17 cellular contexts compared by ENCODE assay signal in genomic region chr2:120401275-120402069, GRCh38. TPM values are rescaled to one million over a fixed set of nuclear protein-coding genes. Genes with fewer than 3 reads are reported as not detected.
DNase-seq lines count a peak whose midpoint lies in the region; ATAC-seq and TF ChIP-seq lines count a peak whose summit lies in the region.
"Had no signal": no experiment of that assay in that cellular context is flagged by ENCODE, and none has a peak within 500 bp of the region (broad histone marks: within the 10 kb centered on the region; RNA-seq: fewer than 3 reads in every experiment).

No MANE protein-coding gene starts in this region.

- H3K4me3 ChIP-seq in right cardiac atrium (ENCODE audit: low read length) = no peak overlapping the region
- H3K4me3 ChIP-seq in endodermal cell (ENCODE audit: low read length) = no peak overlapping the region

- no peaks in the 10 kb centered on the region for H3K9me3 ChIP-seq in right cardiac atrium (ENCODE audit: control insufficient read depth, low read length)
- no peaks in the 10 kb centered on the region for H3K9me3 ChIP-seq in endodermal cell (ENCODE audit: control insufficient read depth, low read length)

- H3K4me1 ChIP-seq in right cardiac atrium (ENCODE audit: control insufficient read depth, insufficient read depth, low read length) (no peaks in the 10 kb centered on the region), endodermal cell (ENCODE audit: control insufficient read depth, insufficient read depth, low read length) (no peaks in the 10 kb centered on the region)

- H3K4me3 Mint-ChIP-seq in endodermal cell = no peak overlapping the region
- H3K4me3 Mint-ChIP-seq in osteocyte (ENCODE audit: unreplicated experiment) = no peak overlapping the region
- no peak overlapping the region for H3K4me3 Mint-ChIP-seq in activated CD4-positive, alpha-beta T cell treated with anti-CD3 and anti-CD28 coated beads for 36 hours

- H3K36me3 ChIP-seq in endodermal cell (ENCODE audit: control insufficient read depth, insufficient read depth, low read length) = no peaks in the 10 kb centered on the region

- H3K27me3 Mint-ChIP-seq in endodermal cell (ENCODE audit: insufficient read depth) (peaks cover 18% of the 10 kb centered on the region), osteocyte (ENCODE audit: unreplicated experiment) (peaks cover 37% of the 10 kb centered on the region)
- peaks cover 3% of the 10 kb centered on the region for H3K27me3 Mint-ChIP-seq in activated CD4-positive, alpha-beta T cell treated with anti-CD3 and anti-CD28 coated beads for 36 hours

- no peaks in the 10 kb centered on the region for H3K36me3 Mint-ChIP-seq in endodermal cell (ENCODE audit: low read depth)
- no peaks in the 10 kb centered on the region for H3K36me3 Mint-ChIP-seq in osteocyte (ENCODE audit: unreplicated experiment)
- H3K36me3 Mint-ChIP-seq in activated CD4-positive, alpha-beta T cell treated with anti-CD3 and anti-CD28 coated beads for 36 hours (ENCODE audit: low read depth) = no peaks in the 10 kb centered on the region

- CTCF ChIA-PET in activated CD4-positive, alpha-beta T cell treated with anti-CD3 and anti-CD28 coated beads for 36 hours (lab: Charles Lee) = interaction anchor here (1.0 kb wide), 1 partner anchor 22 kb away, joined by 3 read pairs; no protein-coding TSS in a partner anchor

- ATAC-seq in right cardiac atrium (no peak), HG02840 (IDR thresholded peaks at IDR 0.05; ENCODE audit: low FRiP score, unreplicated experiment) (no peak)
- ATAC-seq in activated CD4-positive, alpha-beta T cell treated with anti-CD3 and anti-CD28 coated beads for 36 hours = no peak

- H3K4me1 Mint-ChIP-seq in endodermal cell (no peaks in the 10 kb centered on the region), osteocyte (ENCODE audit: unreplicated experiment) (peaks cover 8% of the 10 kb centered on the region)
- no peaks in the 10 kb centered on the region for H3K4me1 Mint-ChIP-seq in activated CD4-positive, alpha-beta T cell treated with anti-CD3 and anti-CD28 coated beads for 36 hours

- intact Hi-C loops in cardiac septum (cut with DNase I) = no loop called here
- intact Hi-C loops in right cardiac atrium (cut with DNase I) = no loop called here
- intact Hi-C loops in activated CD4-positive, alpha-beta T cell treated with anti-CD3 and anti-CD28 coated beads for 36 hours (cut with DNase I, micrococcal nuclease) = no loop called here

- POLR2A ChIA-PET in activated CD4-positive, alpha-beta T cell treated with anti-CD3 and anti-CD28 coated beads for 36 hours (lab: Charles Lee) = no interaction called here

- 72% methylated on average over 8 of the region's 8 CpGs for WGBS in right cardiac atrium
- 76 to 80% methylated on average over 5 to 8 of the region's 8 CpGs for WGBS in endodermal cell (ENCODE audit: insufficient coverage in 1 of 2, insufficient read length in 1 of 2), 2 experiments

- H3K27me3 ChIP-seq in right cardiac atrium (ENCODE audit: control insufficient read depth, insufficient read depth) = no peaks in the 10 kb centered on the region
- H3K27me3 ChIP-seq in endodermal cell (ENCODE audit: control insufficient read depth, insufficient read depth, low read length, poor library complexity, severe bottlenecking) = peaks cover 9% of the 10 kb centered on the region

- peak; percentile 46 for DNase-seq in cardiac septum (ENCODE audit: low spot score)
- DNase-seq in right cardiac atrium = no peak
- DNase-seq in endodermal cell = peak; percentile 74
- peak; percentile 49 for DNase-seq in osteocyte (ENCODE audit: extremely low spot score, unreplicated experiment)
- DNase-seq in activated CD4-positive, alpha-beta T cell treated with anti-CD3 and anti-CD28 coated beads for 36 hours = no peak
- no peak for DNase-seq in GF-D8 (lab: John Stamatoyannopoulos, UW)
- no peak for DNase-seq in NAMALWA (ENCODE audit: low spot score)
- DNase-seq: KG1; NCI-H1092; NCI-H1694; NCI-H2107; NCI-H226; NCI-H526; NK-92 treated with Interleukin-12 subunit alpha and Interleukin-12 subunit beta, amount 100 ng/mL, for 24 hours; OCI-M1 had no signal

- TF ChIP-seq CTCF in endodermal cell (conservative IDR thresholded peaks at IDR 0.05) = no peak
- TF ChIP-seq CTCF in osteocyte (IDR thresholded peaks at IDR 0.05) = no peak

- no peaks in the 10 kb centered on the region for H3K9me3 Mint-ChIP-seq in endodermal cell
- H3K9me3 Mint-ChIP-seq in osteocyte (ENCODE audit: unreplicated experiment) = no peaks in the 10 kb centered on the region
- no peaks in the 10 kb centered on the region for H3K9me3 Mint-ChIP-seq in activated CD4-positive, alpha-beta T cell treated with anti-CD3 and anti-CD28 coated beads for 36 hours (ENCODE audit: low read depth)

- H3K27ac ChIP-seq in right cardiac atrium (ENCODE audit: low read length) (no peak overlapping the region), endodermal cell (ENCODE audit: low read depth, low read length) (no peak overlapping the region)
- H3K27ac ChIP-seq: RWPE1 had no signal

- no peak overlapping the region for H3K27ac Mint-ChIP-seq in endodermal cell
- no peak overlapping the region for H3K27ac Mint-ChIP-seq in osteocyte (ENCODE audit: unreplicated experiment)
- no peak overlapping the region for H3K27ac Mint-ChIP-seq in activated CD4-positive, alpha-beta T cell treated with anti-CD3 and anti-CD28 coated beads for 36 hours

- no peak overlapping the region for H3K9ac ChIP-seq in endodermal cell (ENCODE audit: extremely low read depth, low read length, poor library complexity, severe bottlenecking)

RNA-seq across cellular contexts. Expression of gene INHBB, which starts 55.5 kb away (rescaled TPM):
- 2.8 TPM for total RNA-seq in cardiac septum
- total RNA-seq in right cardiac atrium = 1 to 10 TPM; 1.4 to 2.5 (median 2.0) TPM
- polyA plus RNA-seq in right cardiac atrium = 2.4 TPM
- not detected for total RNA-seq in endodermal cell
- polyA plus RNA-seq in endodermal cell (2013, experiment 1 of 2) = 0.14 TPM
- 0.17 TPM for polyA plus RNA-seq in endodermal cell (2013, experiment 2 of 2)
- 0.50 and 0.62 TPM in 2 replicates for total RNA-seq in osteocyte
- not detected for total RNA-seq in activated CD4-positive, alpha-beta T cell treated with anti-CD3 and anti-CD28 coated beads for 36 hours

Comparison
In these comparisons a context has a peak if more than half of its experiments do, and no peak if none do; other contexts are left out.
1. DNase-seq: peak in cardiac septum (single experiment), endodermal cell (single experiment) and osteocyte (single experiment); none in right cardiac atrium (0 of 3), activated CD4-positive, alpha-beta T cell treated with anti-CD3 and anti-CD28 coated beads for 36 hours (single experiment), GF-D8 (single experiment) and NAMALWA (single experiment).